ENCODE assay signal across 8 cellular contexts in genomic region chr22:41621911-41622179, GRCh38. TPM values are rescaled to one million over a fixed set of nuclear protein-coding genes. Genes with fewer than 3 reads are reported as not detected.
DNase-seq lines count a peak whose midpoint lies in the region; ATAC-seq and TF ChIP-seq lines count a peak whose summit lies in the region.

No MANE protein-coding gene starts in this region.

- H3K27me3 Mint-ChIP-seq in Caco-2 (ENCODE audit: insufficient read depth, unreplicated experiment) (no peaks in the 10 kb centered on the region), osteocyte (ENCODE audit: unreplicated experiment) (no peaks in the 10 kb centered on the region)

- ATAC-seq in GM21717 (IDR thresholded peaks at IDR 0.05; ENCODE audit: unreplicated experiment) (no peak), HG03342 (IDR thresholded peaks at IDR 0.05; ENCODE audit: unreplicated experiment) (no peak)

- no TSS peak for BruUV-seq in Caco-2 (replicated peaks; lab: Mats Ljungman, UMichigan)

- H3K4me3 ChIP-seq in Caco-2 (ENCODE audit: low read depth, low read length) (peak overlapping the region; percentile 98), Peyer's patch (peak overlapping the region; percentile 71 to 91 (median 88))

- H3K27ac ChIP-seq in Peyer's patch (peak overlapping the region; percentile 92 to 98 (median 96)), epithelial cell of prostate (peak overlapping the region; percentile 82)

- no peak for DNase-seq in Caco-2
- no peak for DNase-seq in Peyer's patch
- no peak for DNase-seq in epithelial cell of prostate (ENCODE audit: low read depth, low spot score)
- DNase-seq in osteocyte (ENCODE audit: extremely low spot score, unreplicated experiment), result no peak
- DNase-seq in NCI-H1417 treated with DMSO at 0.1 percent for 48 hours (lab: John Stamatoyannopoulos, UW), result no peak
- DNase-seq in stimulated activated CD4-positive, alpha-beta T cell treated with anti-CD3 and anti-CD28 coated beads, Interleukin-1b, Interleukin-23, amount 100 ng/mL, for 48 hours, result no peak

- H3K36me3 Mint-ChIP-seq in Caco-2 (ENCODE audit: insufficient read depth, unreplicated experiment) (peaks cover 69% of the 10 kb centered on the region), osteocyte (ENCODE audit: unreplicated experiment) (peaks cover 6% of the 10 kb centered on the region)

- H3K4me3 Mint-ChIP-seq in Caco-2 (ENCODE audit: unreplicated experiment) (peak overlapping the region; percentile 90), osteocyte (ENCODE audit: unreplicated experiment) (peak overlapping the region; percentile 90)

- TF ChIP-seq CTCF in Caco-2 (IDR thresholded peaks at IDR 0.05; ENCODE audit: insufficient read depth in 1 of 2, low read depth in 1 of 2, low read length in 1 of 2, severe bottlenecking in 1 of 2, unreplicated experiment in 1 of 2) (no peak), Peyer's patch (IDR thresholded peaks at IDR 0.05) (no peak), osteocyte (IDR thresholded peaks at IDR 0.05) (no peak)

- H3K9me3 ChIP-seq in Caco-2 (no peaks in the 10 kb centered on the region), Peyer's patch (no peaks in the 10 kb centered on the region)

- H3K4me1 Mint-ChIP-seq in Caco-2 (ENCODE audit: low read depth, unreplicated experiment) (no peaks in the 10 kb centered on the region), osteocyte (ENCODE audit: unreplicated experiment) (peaks cover 28% of the 10 kb centered on the region)

- intact Hi-C loops in Caco-2 (cut with micrococcal nuclease; ENCODE audit: unreplicated experiment), result loop anchor here (1.0 kb wide), 1 partner anchor 32 kb away; no protein-coding TSS in a partner anchor

- H3K36me3 ChIP-seq in Caco-2 (ENCODE audit: control insufficient read depth, insufficient read depth, low read length) (no peaks in the 10 kb centered on the region), Peyer's patch (peaks cover 0 to 41% (median 0%) of the 10 kb centered on the region in 3 donors)

- H3K27ac Mint-ChIP-seq in Caco-2 (ENCODE audit: unreplicated experiment), result peak overlapping the region; percentile 98
- H3K27ac Mint-ChIP-seq in osteocyte (ENCODE audit: unreplicated experiment), result peak overlapping the region; percentile 96

- H3K4me1 ChIP-seq in Caco-2 (peaks cover 17% of the 10 kb centered on the region), Peyer's patch (peaks cover 2 to 27% (median 11%) of the 10 kb centered on the region in 4 donors)

- no peaks in the 10 kb centered on the region for H3K9me3 Mint-ChIP-seq in Caco-2 (ENCODE audit: unreplicated experiment)
- H3K9me3 Mint-ChIP-seq in osteocyte (ENCODE audit: unreplicated experiment), result no peaks in the 10 kb centered on the region

- no peaks in the 10 kb centered on the region for H3K27me3 ChIP-seq in Caco-2 (replicated peaks; ENCODE audit: control insufficient read depth, insufficient read depth, low read length)
- no peaks in the 10 kb centered on the region for H3K27me3 ChIP-seq in Peyer's patch

- CTCF ChIA-PET in Caco-2 (lab: Charles Lee), result interaction anchor here (0.6 kb wide), 1 partner anchor 69 kb away, joined by 3 read pairs; no protein-coding TSS in a partner anchor

- POLR2A ChIA-PET in Caco-2 (lab: Charles Lee), result interaction anchor here (0.7 to 2.0 kb wide), 7 partner anchors 32 to 347 kb away, joined by 3 to 27 read pairs (median 4); partner anchors contain the start of genes ACO2, PHF5A, PMM1 and SEPTIN3

- TF ChIP-seq POLR2A in Peyer's patch (IDR thresholded peaks at IDR 0.05), result no peak

RNA-seq across cellular contexts. Expression of gene XRCC6, which starts 0.8 kb away (rescaled TPM):
- 413 and 414 TPM in 2 replicates for total RNA-seq in Caco-2 (2022)
- total RNA-seq in Peyer's patch, result 100 to 1,000 TPM; 119 to 151 (median 127) TPM
- 211 and 218 TPM in 2 replicates for total RNA-seq in osteocyte

RNA-seq across cellular contexts. Expression of gene DESI1, which starts 1.0 kb away (rescaled TPM):
- total RNA-seq in Caco-2 (2022), result 38.2 and 38.9 TPM in 2 replicates
- 10 to 100 TPM; 22.3 to 39.4 (median 29.9) TPM for total RNA-seq in Peyer's patch
- 26.2 and 29.9 TPM in 2 replicates for total RNA-seq in osteocyte

RNA-seq across cellular contexts. Expression of gene PMM1, which starts 32.2 kb away (rescaled TPM):
- total RNA-seq in Caco-2 (2022) (27.8 and 29.6 TPM in 2 replicates), Peyer's patch (100 to 1,000 TPM in 3 of 4 donors, 10 to 100 TPM in 1; 63.5 to 139 (median 101) TPM), osteocyte (49.7 and 49.8 TPM in 2 replicates)
